In the genomic region with DNA sequence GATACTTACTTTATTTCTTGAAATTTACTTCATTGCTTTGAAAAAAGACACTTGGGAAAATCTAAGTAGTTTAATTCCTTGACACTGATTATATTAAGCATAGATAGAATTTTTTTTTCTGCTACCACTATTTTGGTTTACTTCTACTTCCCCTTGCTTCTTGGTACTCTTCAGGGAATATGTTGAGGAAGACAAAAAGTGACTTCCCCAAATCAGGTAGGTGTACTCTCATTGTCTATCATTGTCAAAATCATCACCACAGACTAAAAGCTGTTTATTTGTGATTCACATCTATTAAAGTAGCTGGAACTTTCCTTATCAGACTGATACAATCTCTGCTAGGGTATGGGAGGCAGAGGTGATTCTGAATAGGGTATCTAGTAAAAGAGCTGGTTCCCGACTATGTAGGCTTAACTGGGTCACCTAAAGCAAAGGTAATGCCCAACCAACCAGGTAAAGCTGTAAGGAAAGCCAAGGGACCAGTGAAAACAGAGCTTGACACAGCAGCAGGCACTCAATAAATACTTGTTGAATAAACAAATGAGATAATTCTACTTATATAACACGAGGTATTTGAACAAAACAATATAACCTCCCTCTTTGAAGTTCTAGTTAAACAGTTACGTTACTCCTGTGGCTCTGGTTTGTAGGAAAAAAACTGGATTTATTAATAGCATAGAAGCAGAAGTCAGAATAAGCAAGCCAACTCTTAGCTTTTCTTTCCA, we compare ENCODE assay signal across 16 cellular contexts.
"Had no signal": no experiment of that assay in that cellular context is flagged by ENCODE, and none has a peak within 500 bp of the region (broad histone marks: within the 10 kb centered on the region; RNA-seq: fewer than 3 reads in every experiment).

No MANE protein-coding gene starts in this region.

- H3K4me3 Mint-ChIP-seq: activated naive CD8-positive, alpha-beta T cell treated with anti-CD3 and anti-CD28 coated beads, Interleukin-2, amount 50 U/mL, for 24 hours; activated T-helper 1 cell treated with anti-CD3 and anti-CD28 coated beads, Interleukin-12 subunit alpha, Interleukin-12 subunit beta, Interleukin-2, Interleukin-4 antibody, amounts not matched to agents 30 ng/mL and 10 ng/mL and 1 ng/mL, durations not matched to agents 14 hours and 24 hours and 36 hours; neural crest cell had no signal

- H3K27ac ChIP-seq: ascending aorta, foreskin keratinocyte, left ventricle myocardium inferior, sigmoid colon, upper lobe of right lung had no signal

- FAIRE-seq: endothelial cell of umbilical vein had no signal

- H3K36me3 ChIP-seq: ascending aorta, left ventricle myocardium inferior, sigmoid colon, upper lobe of right lung had no signal

- ATAC-seq: activated naive CD8-positive, alpha-beta T cell treated with anti-CD3 and anti-CD28 coated beads, Interleukin-2, amount 50 U/mL, for 24 hours; foreskin keratinocyte; stimulated activated naive CD8-positive, alpha-beta T cell treated with anti-CD3 and anti-CD28 coated beads, Interleukin-15, Interleukin-2, amounts not matched to agents 100 U/mL and 50 U/mL, for 24 hours; upper lobe of right lung had no signal

- H3K4me1 ChIP-seq: foreskin keratinocyte, upper lobe of right lung had no signal

- H3K9me3 Mint-ChIP-seq: activated naive CD8-positive, alpha-beta T cell treated with anti-CD3 and anti-CD28 coated beads, Interleukin-2, amount 50 U/mL, for 24 hours; activated T-helper 1 cell treated with anti-CD3 and anti-CD28 coated beads, Interleukin-12 subunit alpha, Interleukin-12 subunit beta, Interleukin-2, Interleukin-4 antibody, amounts not matched to agents 30 ng/mL and 10 ng/mL and 1 ng/mL, durations not matched to agents 14 hours and 24 hours and 36 hours; neural crest cell had no signal

- H3K9me3 ChIP-seq: ascending aorta, left ventricle myocardium inferior, sigmoid colon, upper lobe of right lung had no signal

- H3K27ac Mint-ChIP-seq: activated naive CD8-positive, alpha-beta T cell treated with anti-CD3 and anti-CD28 coated beads, Interleukin-2, amount 50 U/mL, for 24 hours; activated T-helper 1 cell treated with anti-CD3 and anti-CD28 coated beads, Interleukin-12 subunit alpha, Interleukin-12 subunit beta, Interleukin-2, Interleukin-4 antibody, amounts not matched to agents 30 ng/mL and 10 ng/mL and 1 ng/mL, durations not matched to agents 14 hours and 24 hours and 36 hours had no signal

- H3K4me3 ChIP-seq: ascending aorta, left ventricle myocardium inferior, sigmoid colon, upper lobe of right lung had no signal

- H3K27me3 Mint-ChIP-seq: activated naive CD8-positive, alpha-beta T cell treated with anti-CD3 and anti-CD28 coated beads, Interleukin-2, amount 50 U/mL, for 24 hours had no signal

- DNase-seq: activated CD4-positive, alpha-beta T cell treated with anti-CD3 and anti-CD28 coated beads for 4 hours; activated naive CD4-positive, alpha-beta T cell; activated naive CD8-positive, alpha-beta T cell treated with anti-CD3 and anti-CD28 coated beads, Interleukin-2, amount 50 U/mL, for 24 hours; foreskin keratinocyte; head of caudate nucleus; islet precursor cell; left ventricle myocardium inferior; mesendoderm; sigmoid colon; stimulated activated CD4-positive, alpha-beta T cell treated with anti-CD3 and anti-CD28 coated beads, Interleukin-12 subunit alpha, Interleukin-12 subunit beta, amount 100 ng/mL, for 4 hours; stimulated activated naive CD8-positive, alpha-beta T cell treated with anti-CD3 and anti-CD28 coated beads, Interleukin-15, Interleukin-2, amounts not matched to agents 100 U/mL and 50 U/mL, for 24 hours; upper lobe of right lung had no signal

- H3K27me3 ChIP-seq: ascending aorta, foreskin keratinocyte, sigmoid colon, upper lobe of right lung had no signal
